ENCODE assay signal across 2 cellular contexts in the genomic region with DNA sequence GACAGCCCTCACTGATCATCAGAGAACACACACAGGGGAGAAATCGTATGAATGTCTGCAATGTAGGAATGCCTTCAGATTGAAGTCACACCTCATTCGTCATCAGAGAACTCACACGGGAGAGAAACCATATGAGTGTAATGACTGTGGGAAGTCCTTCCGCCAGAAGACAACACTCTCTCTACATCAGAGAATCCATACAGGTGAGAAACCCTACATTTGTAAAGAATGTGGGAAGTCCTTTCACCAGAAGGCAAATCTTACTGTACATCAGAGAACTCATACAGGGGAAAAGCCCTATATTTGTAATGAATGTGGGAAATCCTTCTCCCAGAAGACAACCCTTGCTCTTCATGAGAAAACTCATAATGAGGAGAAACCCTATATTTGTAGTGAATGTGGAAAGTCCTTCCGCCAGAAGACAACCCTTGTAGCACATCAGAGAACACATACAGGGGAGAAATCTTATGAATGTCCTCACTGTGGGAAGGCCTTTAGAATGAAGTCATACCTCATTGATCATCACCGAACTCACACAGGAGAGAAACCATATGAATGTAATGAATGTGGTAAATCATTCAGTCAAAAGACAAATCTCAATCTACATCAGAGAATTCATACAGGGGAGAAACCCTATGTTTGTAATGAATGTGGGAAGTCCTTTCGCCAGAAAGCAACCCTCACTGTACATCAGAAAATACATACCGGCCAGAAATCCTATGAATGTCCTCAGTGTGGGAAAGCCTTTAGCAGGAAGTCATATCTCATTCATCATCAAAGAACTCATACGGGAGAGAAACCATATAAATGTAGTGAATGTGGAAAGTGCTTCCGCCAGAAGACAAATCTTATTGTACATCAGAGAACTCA.
A peak's percentile ranks its signal among the peaks of the same experiment; 100 is the strongest.
TF ChIP-seq lines count a peak whose summit lies in the region.

No MANE protein-coding gene starts in this region.

TF ChIP-seq in K562, 482 proteins besides CTCF, POLR2A, EP300 and RAD21:
- peak; percentile 99 for TF ChIP-seq ZNF274 (IDR thresholded peaks at IDR 0.05; ENCODE audit: borderline replicate concordance, low read depth, low read length)
- no peak for TF ChIP-seq MTA1 (IDR thresholded peaks at IDR 0.05; ENCODE audit: borderline replicate concordance)
- peak; percentile 82 for TF ChIP-seq ZNF75A (CRISPR knock-in tag; IDR thresholded peaks at IDR 0.05)
- TF ChIP-seq CBX1 (IDR thresholded peaks at IDR 0.05; ENCODE audit: low read depth) = 0 out of 2 replicates have a peak, but pooled peaks have one; percentile 17
- no peak for TF ChIP-seq L3MBTL2 (IDR thresholded peaks at IDR 0.05)
- TF ChIP-seq, protein P1, sequence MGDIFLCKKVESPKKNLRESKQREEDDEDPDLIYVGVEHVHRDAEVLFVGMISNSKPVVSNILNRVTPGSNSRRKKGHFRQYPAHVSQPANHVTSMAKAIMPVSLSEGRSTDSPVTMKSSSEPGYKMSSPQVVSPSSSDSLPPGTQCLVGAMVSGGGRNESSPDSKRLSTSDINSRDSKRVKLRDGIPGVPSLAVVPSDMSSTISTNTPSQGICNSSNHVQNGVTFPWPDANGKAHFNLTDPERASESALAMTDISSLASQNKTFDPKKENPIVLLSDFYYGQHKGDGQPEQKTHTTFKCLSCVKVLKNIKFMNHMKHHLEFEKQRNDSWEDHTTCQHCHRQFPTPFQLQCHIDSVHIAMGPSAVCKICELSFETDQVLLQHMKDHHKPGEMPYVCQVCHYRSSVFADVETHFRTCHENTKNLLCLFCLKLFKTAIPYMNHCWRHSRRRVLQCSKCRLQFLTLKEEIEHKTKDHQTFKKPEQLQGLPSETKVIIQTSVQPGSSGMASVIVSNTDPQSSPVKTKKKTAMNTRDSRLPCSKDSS (IDR thresholded peaks at IDR 0.05; ENCODE audit: low read depth, partially characterized antibody) = peak; percentile 40
- TF ChIP-seq TRIM28 (IDR thresholded peaks at IDR 0.05) = peak; percentile 69; the same call in 1 of the 2 replicates

TF ChIP-seq in liver, 16 proteins besides CTCF, POLR2A, EP300 and RAD21:
- TF ChIP-seq, protein P2, sequence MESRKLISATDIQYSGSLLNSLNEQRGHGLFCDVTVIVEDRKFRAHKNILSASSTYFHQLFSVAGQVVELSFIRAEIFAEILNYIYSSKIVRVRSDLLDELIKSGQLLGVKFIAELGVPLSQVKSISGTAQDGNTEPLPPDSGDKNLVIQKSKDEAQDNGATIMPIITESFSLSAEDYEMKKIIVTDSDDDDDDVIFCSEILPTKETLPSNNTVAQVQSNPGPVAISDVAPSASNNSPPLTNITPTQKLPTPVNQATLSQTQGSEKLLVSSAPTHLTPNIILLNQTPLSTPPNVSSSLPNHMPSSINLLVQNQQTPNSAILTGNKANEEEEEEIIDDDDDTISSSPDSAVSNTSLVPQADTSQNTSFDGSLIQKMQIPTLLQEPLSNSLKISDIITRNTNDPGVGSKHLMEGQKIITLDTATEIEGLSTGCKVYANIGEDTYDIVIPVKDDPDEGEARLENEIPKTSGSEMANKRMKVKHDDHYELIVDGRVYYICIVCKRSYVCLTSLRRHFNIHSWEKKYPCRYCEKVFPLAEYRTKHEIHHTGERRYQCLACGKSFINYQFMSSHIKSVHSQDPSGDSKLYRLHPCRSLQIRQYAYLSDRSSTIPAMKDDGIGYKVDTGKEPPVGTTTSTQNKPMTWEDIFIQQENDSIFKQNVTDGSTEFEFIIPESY (IDR thresholded peaks at IDR 0.05) = no peak
- TF ChIP-seq TAF1 (conservative IDR thresholded peaks at IDR 0.05) = no peak
- no peak for TF ChIP-seq HNF4G (IDR thresholded peaks at IDR 0.05)
- no peak for TF ChIP-seq FOXA1 (IDR thresholded peaks at IDR 0.05)
- TF ChIP-seq, protein P3, sequence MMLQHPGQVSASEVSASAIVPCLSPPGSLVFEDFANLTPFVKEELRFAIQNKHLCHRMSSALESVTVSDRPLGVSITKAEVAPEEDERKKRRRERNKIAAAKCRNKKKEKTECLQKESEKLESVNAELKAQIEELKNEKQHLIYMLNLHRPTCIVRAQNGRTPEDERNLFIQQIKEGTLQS (IDR thresholded peaks at IDR 0.05) = no peak
- no peak for TF ChIP-seq NR2F2 (IDR thresholded peaks at IDR 0.05)
- TF ChIP-seq, protein P4, sequence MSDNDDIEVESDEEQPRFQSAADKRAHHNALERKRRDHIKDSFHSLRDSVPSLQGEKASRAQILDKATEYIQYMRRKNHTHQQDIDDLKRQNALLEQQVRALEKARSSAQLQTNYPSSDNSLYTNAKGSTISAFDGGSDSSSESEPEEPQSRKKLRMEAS (IDR thresholded peaks at IDR 0.05) = no peak
- no peak for TF ChIP-seq RXRA (IDR thresholded peaks at IDR 0.05)
- TF ChIP-seq YY1 (IDR thresholded peaks at IDR 0.05) = no peak
- no peak for TF ChIP-seq HNF4A (conservative IDR thresholded peaks at IDR 0.05)
- TF ChIP-seq GABPA (IDR thresholded peaks at IDR 0.05 in 1 of 2, conservative IDR thresholded peaks at IDR 0.05 in 1 of 2) = no peak
- no peak for TF ChIP-seq JUND (IDR thresholded peaks at IDR 0.05)
- TF ChIP-seq, protein P5, sequence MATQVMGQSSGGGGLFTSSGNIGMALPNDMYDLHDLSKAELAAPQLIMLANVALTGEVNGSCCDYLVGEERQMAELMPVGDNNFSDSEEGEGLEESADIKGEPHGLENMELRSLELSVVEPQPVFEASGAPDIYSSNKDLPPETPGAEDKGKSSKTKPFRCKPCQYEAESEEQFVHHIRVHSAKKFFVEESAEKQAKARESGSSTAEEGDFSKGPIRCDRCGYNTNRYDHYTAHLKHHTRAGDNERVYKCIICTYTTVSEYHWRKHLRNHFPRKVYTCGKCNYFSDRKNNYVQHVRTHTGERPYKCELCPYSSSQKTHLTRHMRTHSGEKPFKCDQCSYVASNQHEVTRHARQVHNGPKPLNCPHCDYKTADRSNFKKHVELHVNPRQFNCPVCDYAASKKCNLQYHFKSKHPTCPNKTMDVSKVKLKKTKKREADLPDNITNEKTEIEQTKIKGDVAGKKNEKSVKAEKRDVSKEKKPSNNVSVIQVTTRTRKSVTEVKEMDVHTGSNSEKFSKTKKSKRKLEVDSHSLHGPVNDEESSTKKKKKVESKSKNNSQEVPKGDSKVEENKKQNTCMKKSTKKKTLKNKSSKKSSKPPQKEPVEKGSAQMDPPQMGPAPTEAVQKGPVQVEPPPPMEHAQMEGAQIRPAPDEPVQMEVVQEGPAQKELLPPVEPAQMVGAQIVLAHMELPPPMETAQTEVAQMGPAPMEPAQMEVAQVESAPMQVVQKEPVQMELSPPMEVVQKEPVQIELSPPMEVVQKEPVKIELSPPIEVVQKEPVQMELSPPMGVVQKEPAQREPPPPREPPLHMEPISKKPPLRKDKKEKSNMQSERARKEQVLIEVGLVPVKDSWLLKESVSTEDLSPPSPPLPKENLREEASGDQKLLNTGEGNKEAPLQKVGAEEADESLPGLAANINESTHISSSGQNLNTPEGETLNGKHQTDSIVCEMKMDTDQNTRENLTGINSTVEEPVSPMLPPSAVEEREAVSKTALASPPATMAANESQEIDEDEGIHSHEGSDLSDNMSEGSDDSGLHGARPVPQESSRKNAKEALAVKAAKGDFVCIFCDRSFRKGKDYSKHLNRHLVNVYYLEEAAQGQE (IDR thresholded peaks at IDR 0.05) = no peak
- TF ChIP-seq FOXA2 (IDR thresholded peaks at IDR 0.05) = no peak
- no peak for TF ChIP-seq SP1 (IDR thresholded peaks at IDR 0.05)
- no peak for TF ChIP-seq EGR1 (IDR thresholded peaks at IDR 0.05; ENCODE audit: low read depth in 2 of 2)
TF ChIP-seq in liver: peak in this region for 0.
